8 cellular contexts compared by ENCODE assay signal in the genomic region with DNA sequence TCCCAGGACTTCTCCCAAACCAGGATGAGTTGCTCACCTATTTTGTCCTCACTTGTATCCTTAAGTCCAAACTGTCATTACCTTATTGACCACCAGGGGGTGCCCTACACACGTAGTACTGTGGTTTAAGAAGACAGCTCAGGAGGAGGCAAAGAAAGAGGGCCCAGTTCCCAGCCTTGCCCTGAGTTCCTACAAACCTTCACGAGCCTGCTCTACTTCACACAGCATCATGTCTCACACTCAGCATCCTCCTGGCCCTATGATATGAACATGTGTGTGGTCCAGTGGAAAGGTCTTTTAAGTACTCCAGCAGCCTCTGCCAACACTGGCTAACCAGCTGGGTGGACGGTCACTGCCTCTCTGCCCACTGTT.
DNase-seq lines count a peak whose midpoint lies in the region; ATAC-seq, FAIRE-seq and TF ChIP-seq lines count a peak whose summit lies in the region.

No MANE protein-coding gene starts in this region.

- TF ChIP-seq CTCF in VCaP (conservative IDR thresholded peaks at IDR 0.05), result peak; percentile 85
- TF ChIP-seq CTCF in brain microvascular endothelial cell (IDR thresholded peaks at IDR 0.05; ENCODE audit: low read depth, low read length, missing control alignments), result peak; percentile 79

- in situ Hi-C loops in brain microvascular endothelial cell (cut with HindIII; ENCODE audit: low pct_ligation_motif_present, low sequenced_read_pairs), result no loop called here

- FAIRE-seq in H54 (lab: Jason Lieb, UNC), result no peak

- no peak for ATAC-seq in GM21515 (IDR thresholded peaks at IDR 0.05; ENCODE audit: unreplicated experiment)

- no peak overlapping the region for H3K4me3 ChIP-seq in brain microvascular endothelial cell (ENCODE audit: low read depth, low read length)

- TF ChIP-seq POLR2A in H54 (IDR thresholded peaks at IDR 0.05; ENCODE audit: low read depth, low read length), result no peak

- H3K36me3 ChIP-seq in brain microvascular endothelial cell (replicated peaks), result no peaks in the 10 kb centered on the region

- no peak overlapping the region for H3K27ac ChIP-seq in VCaP
- H3K27ac ChIP-seq in brain microvascular endothelial cell, result no peak overlapping the region

- H3K27me3 ChIP-seq in brain microvascular endothelial cell (replicated peaks), result no peaks in the 10 kb centered on the region

- peak; percentile 71 for DNase-seq in AG08395 (ENCODE audit: low spot score)
- peak; percentile 86 for DNase-seq in H54 (ENCODE audit: insufficient read length, low spot score)
- DNase-seq in NCI-H2227 treated with DMSO at 0.1 percent for 48 hours (lab: John Stamatoyannopoulos, UW), result peak; percentile 96
- peak; percentile 94 for DNase-seq in brain microvascular endothelial cell
- DNase-seq in iris pigment epithelial cell (ENCODE audit: low read depth), result peak; percentile 95
- peak; percentile 77 to 96 (median 84) for DNase-seq in stimulated activated CD4-positive, alpha-beta T cell treated with anti-CD3 and anti-CD28 coated beads, Interleukin-12 subunit alpha, Interleukin-12 subunit beta, amount 100 ng/mL, for 48 hours (ENCODE audit: low read depth in 2 of 3, low spot score in 1 of 3)
